1 cellular context compared by ENCODE assay signal in genomic region chr19:38695319-38695683, GRCh38.
TF ChIP-seq lines count a peak whose summit lies in the region.

No MANE protein-coding gene starts in this region.

TF ChIP-seq in IMR-90, 13 proteins besides CTCF, POLR2A, EP300 and RAD21:
- TF ChIP-seq MAFK (IDR thresholded peaks at IDR 0.05; ENCODE audit: low read depth, low read length): no peak
